Comparison of ENCODE assay signal across 1 cellular context in genomic region chr2:28547906-28548600, GRCh38.
TF ChIP-seq lines count a peak whose summit lies in the region.

No MANE protein-coding gene starts in this region.

TF ChIP-seq in GM12878, 131 proteins besides CTCF, POLR2A, EP300 and RAD21:
- TF ChIP-seq, protein P1, sequence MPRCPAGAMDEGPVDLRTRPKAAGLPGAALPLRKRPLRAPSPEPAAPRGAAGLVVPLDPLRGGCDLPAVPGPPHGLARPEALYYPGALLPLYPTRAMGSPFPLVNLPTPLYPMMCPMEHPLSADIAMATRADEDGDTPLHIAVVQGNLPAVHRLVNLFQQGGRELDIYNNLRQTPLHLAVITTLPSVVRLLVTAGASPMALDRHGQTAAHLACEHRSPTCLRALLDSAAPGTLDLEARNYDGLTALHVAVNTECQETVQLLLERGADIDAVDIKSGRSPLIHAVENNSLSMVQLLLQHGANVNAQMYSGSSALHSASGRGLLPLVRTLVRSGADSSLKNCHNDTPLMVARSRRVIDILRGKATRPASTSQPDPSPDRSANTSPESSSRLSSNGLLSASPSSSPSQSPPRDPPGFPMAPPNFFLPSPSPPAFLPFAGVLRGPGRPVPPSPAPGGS (IDR thresholded peaks at IDR 0.05; ENCODE audit: borderline replicate concordance, insufficient read depth, low read depth, low read length, poor library complexity, severe bottlenecking): no peak
- TF ChIP-seq PKNOX1 (IDR thresholded peaks at IDR 0.05) (no peak), NR2F1 (conservative IDR thresholded peaks at IDR 0.05) (peak; percentile 74)
